1 cellular context compared by ENCODE assay signal in the genomic region with DNA sequence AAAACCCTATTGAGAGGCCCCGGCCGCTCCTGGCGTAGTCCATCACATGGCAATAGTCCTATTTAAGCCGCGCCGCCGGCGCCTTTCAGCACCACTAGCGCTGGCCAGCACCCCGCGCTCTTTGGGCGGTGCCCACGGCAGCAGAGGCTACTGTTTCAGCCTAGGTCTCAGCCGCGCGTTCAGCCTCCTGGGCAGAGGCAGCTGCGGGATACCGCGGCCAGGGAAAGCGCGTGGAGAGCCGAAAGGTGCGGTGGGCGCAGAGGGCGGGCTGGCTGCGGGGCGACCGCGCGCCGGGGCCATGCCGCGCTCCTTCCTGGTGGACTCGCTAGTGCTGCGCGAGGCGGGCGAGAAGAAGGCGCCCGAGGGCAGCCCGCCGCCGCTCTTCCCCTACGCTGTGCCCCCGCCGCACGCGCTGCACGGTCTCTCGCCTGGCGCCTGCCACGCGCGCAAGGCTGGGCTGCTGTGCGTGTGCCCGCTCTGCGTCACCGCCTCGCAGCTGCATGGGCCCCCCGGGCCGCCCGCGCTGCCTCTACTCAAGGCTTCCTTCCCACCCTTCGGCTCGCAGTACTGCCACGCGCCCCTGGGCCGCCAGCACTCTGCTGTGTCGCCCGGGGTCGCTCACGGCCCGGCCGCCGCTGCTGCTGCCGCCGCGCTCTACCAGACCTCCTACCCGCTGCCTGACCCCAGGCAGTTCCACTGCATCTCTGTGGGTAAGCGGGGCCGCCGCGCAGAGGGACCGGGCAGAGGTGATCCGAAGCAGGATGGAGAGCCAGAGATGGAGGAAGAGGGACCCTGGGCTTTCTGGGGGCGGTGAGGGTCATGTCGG.
A peak's percentile ranks its signal among the peaks of the same experiment; 100 is the strongest.
TF ChIP-seq lines count a peak whose summit lies in the region.

A gene (plus strand): TSS at position 91 of the 826 bp plus-strand sequence. CDS start 208 bp downstream, at position 299.

TF ChIP-seq in HepG2, 621 proteins besides CTCF, POLR2A, EP300 and RAD21 (continued from another document and continues in another):
- TF ChIP-seq KDM2A (CRISPR knock-in tag; IDR thresholded peaks at IDR 0.05; ENCODE audit: borderline replicate concordance, low read depth): peak; percentile 42; the same call in 1 of the 2 replicates
- no peak for TF ChIP-seq REPIN1 (CRISPR knock-in tag; IDR thresholded peaks at IDR 0.05; ENCODE audit: borderline replicate concordance, low read depth)
- no peak for TF ChIP-seq HMG20B (CRISPR knock-in tag; conservative IDR thresholded peaks at IDR 0.05)
- no peak for TF ChIP-seq NBN (conservative IDR thresholded peaks at IDR 0.05)
- TF ChIP-seq ZNF329 (CRISPR knock-in tag; IDR thresholded peaks at IDR 0.05; ENCODE audit: low read depth): no peak
- no peak for TF ChIP-seq TBX2 (CRISPR knock-in tag; IDR thresholded peaks at IDR 0.05; ENCODE audit: borderline replicate concordance)
- no peak for TF ChIP-seq NONO (IDR thresholded peaks at IDR 0.05)
- no peak for TF ChIP-seq NONO (CRISPR knock-in tag; conservative IDR thresholded peaks at IDR 0.05)
- no peak for TF ChIP-seq ZNF510 (CRISPR knock-in tag; IDR thresholded peaks at IDR 0.05; ENCODE audit: low read depth)
- TF ChIP-seq SP2 (CRISPR knock-in tag; IDR thresholded peaks at IDR 0.05): no peak
- TF ChIP-seq KDM6A (CRISPR knock-in tag; IDR thresholded peaks at IDR 0.05; ENCODE audit: low read depth): no peak
- no peak for TF ChIP-seq ZNF383 (CRISPR knock-in tag; IDR thresholded peaks at IDR 0.05; ENCODE audit: borderline replicate concordance)
- no peak for TF ChIP-seq ZNF782 (CRISPR knock-in tag; IDR thresholded peaks at IDR 0.05; ENCODE audit: borderline replicate concordance)
- TF ChIP-seq, protein P1, sequence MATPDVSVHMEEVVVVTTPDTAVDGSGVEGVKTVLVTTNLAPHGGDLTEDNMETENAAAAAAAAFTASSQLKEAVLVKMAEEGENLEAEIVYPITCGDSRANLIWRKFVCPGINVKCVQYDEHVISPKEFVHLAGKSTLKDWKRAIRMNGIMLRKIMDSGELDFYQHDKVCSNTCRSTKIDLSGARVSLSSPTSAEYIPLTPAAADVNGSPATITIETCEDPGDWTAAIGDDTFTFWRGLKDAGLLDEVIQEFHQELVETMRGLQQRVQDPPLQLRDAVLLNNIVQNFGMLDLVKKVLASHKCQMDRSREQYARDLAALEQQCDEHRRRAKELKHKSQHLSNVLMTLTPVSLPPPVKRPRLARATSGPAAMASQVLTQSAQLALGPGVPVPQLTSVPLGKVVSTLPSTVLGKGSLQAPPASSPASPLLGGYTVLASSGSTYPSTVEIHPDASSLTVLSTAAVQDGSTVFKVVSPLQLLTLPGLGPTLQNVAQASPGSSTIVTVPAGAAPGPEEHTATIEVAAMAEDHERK (CRISPR knock-in tag; IDR thresholded peaks at IDR 0.05; ENCODE audit: low read depth): peak; percentile 27; the same call in 1 of the 2 replicates
- TF ChIP-seq, protein P2, sequence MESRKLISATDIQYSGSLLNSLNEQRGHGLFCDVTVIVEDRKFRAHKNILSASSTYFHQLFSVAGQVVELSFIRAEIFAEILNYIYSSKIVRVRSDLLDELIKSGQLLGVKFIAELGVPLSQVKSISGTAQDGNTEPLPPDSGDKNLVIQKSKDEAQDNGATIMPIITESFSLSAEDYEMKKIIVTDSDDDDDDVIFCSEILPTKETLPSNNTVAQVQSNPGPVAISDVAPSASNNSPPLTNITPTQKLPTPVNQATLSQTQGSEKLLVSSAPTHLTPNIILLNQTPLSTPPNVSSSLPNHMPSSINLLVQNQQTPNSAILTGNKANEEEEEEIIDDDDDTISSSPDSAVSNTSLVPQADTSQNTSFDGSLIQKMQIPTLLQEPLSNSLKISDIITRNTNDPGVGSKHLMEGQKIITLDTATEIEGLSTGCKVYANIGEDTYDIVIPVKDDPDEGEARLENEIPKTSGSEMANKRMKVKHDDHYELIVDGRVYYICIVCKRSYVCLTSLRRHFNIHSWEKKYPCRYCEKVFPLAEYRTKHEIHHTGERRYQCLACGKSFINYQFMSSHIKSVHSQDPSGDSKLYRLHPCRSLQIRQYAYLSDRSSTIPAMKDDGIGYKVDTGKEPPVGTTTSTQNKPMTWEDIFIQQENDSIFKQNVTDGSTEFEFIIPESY (CRISPR knock-in tag; IDR thresholded peaks at IDR 0.05): peak; percentile 88
- no peak for TF ChIP-seq CAMTA2 (CRISPR knock-in tag; IDR thresholded peaks at IDR 0.05; ENCODE audit: borderline replicate concordance)
- no peak for TF ChIP-seq MBNL3 (CRISPR knock-in tag; conservative IDR thresholded peaks at IDR 0.05)
- TF ChIP-seq HNF4A (CRISPR knock-in tag; IDR thresholded peaks at IDR 0.05): no peak
- no peak for TF ChIP-seq SMYD3 (CRISPR knock-in tag; IDR thresholded peaks at IDR 0.05)
- TF ChIP-seq CBFB (CRISPR knock-in tag; IDR thresholded peaks at IDR 0.05): no peak
- TF ChIP-seq, protein P3, sequence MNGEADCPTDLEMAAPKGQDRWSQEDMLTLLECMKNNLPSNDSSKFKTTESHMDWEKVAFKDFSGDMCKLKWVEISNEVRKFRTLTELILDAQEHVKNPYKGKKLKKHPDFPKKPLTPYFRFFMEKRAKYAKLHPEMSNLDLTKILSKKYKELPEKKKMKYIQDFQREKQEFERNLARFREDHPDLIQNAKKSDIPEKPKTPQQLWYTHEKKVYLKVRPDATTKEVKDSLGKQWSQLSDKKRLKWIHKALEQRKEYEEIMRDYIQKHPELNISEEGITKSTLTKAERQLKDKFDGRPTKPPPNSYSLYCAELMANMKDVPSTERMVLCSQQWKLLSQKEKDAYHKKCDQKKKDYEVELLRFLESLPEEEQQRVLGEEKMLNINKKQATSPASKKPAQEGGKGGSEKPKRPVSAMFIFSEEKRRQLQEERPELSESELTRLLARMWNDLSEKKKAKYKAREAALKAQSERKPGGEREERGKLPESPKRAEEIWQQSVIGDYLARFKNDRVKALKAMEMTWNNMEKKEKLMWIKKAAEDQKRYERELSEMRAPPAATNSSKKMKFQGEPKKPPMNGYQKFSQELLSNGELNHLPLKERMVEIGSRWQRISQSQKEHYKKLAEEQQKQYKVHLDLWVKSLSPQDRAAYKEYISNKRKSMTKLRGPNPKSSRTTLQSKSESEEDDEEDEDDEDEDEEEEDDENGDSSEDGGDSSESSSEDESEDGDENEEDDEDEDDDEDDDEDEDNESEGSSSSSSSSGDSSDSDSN (CRISPR knock-in tag; IDR thresholded peaks at IDR 0.05): no peak
- TF ChIP-seq ZC3H4 (CRISPR knock-in tag; IDR thresholded peaks at IDR 0.05; ENCODE audit: borderline replicate concordance): no peak
- TF ChIP-seq, protein P4, sequence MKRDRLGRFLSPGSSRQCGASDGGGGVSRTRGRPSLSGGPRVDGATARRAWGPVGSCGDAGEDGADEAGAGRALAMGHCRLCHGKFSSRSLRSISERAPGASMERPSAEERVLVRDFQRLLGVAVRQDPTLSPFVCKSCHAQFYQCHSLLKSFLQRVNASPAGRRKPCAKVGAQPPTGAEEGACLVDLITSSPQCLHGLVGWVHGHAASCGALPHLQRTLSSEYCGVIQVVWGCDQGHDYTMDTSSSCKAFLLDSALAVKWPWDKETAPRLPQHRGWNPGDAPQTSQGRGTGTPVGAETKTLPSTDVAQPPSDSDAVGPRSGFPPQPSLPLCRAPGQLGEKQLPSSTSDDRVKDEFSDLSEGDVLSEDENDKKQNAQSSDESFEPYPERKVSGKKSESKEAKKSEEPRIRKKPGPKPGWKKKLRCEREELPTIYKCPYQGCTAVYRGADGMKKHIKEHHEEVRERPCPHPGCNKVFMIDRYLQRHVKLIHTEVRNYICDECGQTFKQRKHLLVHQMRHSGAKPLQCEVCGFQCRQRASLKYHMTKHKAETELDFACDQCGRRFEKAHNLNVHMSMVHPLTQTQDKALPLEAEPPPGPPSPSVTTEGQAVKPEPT (CRISPR knock-in tag; IDR thresholded peaks at IDR 0.05; ENCODE audit: low read depth): no peak
- TF ChIP-seq PCBP1 (IDR thresholded peaks at IDR 0.05; ENCODE audit: borderline replicate concordance, low read depth, low read length): no peak
- no peak for TF ChIP-seq SRSF9 (IDR thresholded peaks at IDR 0.05; ENCODE audit: borderline replicate concordance, insufficient read depth, low read depth, low read length, poor library complexity, severe bottlenecking)
- TF ChIP-seq NFE2L1 (CRISPR knock-in tag; IDR thresholded peaks at IDR 0.05; ENCODE audit: borderline replicate concordance): no peak
- no peak for TF ChIP-seq ZNF207 (IDR thresholded peaks at IDR 0.05; ENCODE audit: borderline replicate concordance)
- TF ChIP-seq, protein P5, sequence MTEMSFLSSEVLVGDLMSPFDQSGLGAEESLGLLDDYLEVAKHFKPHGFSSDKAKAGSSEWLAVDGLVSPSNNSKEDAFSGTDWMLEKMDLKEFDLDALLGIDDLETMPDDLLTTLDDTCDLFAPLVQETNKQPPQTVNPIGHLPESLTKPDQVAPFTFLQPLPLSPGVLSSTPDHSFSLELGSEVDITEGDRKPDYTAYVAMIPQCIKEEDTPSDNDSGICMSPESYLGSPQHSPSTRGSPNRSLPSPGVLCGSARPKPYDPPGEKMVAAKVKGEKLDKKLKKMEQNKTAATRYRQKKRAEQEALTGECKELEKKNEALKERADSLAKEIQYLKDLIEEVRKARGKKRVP (CRISPR knock-in tag; IDR thresholded peaks at IDR 0.05): no peak
- TF ChIP-seq, protein P6, sequence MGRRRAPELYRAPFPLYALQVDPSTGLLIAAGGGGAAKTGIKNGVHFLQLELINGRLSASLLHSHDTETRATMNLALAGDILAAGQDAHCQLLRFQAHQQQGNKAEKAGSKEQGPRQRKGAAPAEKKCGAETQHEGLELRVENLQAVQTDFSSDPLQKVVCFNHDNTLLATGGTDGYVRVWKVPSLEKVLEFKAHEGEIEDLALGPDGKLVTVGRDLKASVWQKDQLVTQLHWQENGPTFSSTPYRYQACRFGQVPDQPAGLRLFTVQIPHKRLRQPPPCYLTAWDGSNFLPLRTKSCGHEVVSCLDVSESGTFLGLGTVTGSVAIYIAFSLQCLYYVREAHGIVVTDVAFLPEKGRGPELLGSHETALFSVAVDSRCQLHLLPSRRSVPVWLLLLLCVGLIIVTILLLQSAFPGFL (CRISPR knock-in tag; IDR thresholded peaks at IDR 0.05): no peak
- no peak for TF ChIP-seq ZNF558 (CRISPR knock-in tag; IDR thresholded peaks at IDR 0.05; ENCODE audit: borderline replicate concordance)
- TF ChIP-seq, protein P7, sequence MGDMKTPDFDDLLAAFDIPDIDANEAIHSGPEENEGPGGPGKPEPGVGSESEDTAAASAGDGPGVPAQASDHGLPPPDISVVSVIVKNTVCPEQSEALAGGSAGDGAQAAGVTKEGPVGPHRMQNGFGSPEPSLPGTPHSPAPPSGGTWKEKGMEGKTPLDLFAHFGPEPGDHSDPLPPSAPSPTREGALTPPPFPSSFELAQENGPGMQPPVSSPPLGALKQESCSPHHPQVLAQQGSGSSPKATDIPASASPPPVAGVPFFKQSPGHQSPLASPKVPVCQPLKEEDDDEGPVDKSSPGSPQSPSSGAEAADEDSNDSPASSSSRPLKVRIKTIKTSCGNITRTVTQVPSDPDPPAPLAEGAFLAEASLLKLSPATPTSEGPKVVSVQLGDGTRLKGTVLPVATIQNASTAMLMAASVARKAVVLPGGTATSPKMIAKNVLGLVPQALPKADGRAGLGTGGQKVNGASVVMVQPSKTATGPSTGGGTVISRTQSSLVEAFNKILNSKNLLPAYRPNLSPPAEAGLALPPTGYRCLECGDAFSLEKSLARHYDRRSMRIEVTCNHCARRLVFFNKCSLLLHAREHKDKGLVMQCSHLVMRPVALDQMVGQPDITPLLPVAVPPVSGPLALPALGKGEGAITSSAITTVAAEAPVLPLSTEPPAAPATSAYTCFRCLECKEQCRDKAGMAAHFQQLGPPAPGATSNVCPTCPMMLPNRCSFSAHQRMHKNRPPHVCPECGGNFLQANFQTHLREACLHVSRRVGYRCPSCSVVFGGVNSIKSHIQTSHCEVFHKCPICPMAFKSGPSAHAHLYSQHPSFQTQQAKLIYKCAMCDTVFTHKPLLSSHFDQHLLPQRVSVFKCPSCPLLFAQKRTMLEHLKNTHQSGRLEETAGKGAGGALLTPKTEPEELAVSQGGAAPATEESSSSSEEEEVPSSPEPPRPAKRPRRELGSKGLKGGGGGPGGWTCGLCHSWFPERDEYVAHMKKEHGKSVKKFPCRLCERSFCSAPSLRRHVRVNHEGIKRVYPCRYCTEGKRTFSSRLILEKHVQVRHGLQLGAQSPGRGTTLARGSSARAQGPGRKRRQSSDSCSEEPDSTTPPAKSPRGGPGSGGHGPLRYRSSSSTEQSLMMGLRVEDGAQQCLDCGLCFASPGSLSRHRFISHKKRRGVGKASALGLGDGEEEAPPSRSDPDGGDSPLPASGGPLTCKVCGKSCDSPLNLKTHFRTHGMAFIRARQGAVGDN (CRISPR knock-in tag; IDR thresholded peaks at IDR 0.05): peak; percentile 27; the same call in 1 of the 2 replicates
- no peak for TF ChIP-seq HIVEP1 (CRISPR knock-in tag; IDR thresholded peaks at IDR 0.05)
- TF ChIP-seq GATAD2A (CRISPR knock-in tag; IDR thresholded peaks at IDR 0.05): no peak
- TF ChIP-seq, protein P8, sequence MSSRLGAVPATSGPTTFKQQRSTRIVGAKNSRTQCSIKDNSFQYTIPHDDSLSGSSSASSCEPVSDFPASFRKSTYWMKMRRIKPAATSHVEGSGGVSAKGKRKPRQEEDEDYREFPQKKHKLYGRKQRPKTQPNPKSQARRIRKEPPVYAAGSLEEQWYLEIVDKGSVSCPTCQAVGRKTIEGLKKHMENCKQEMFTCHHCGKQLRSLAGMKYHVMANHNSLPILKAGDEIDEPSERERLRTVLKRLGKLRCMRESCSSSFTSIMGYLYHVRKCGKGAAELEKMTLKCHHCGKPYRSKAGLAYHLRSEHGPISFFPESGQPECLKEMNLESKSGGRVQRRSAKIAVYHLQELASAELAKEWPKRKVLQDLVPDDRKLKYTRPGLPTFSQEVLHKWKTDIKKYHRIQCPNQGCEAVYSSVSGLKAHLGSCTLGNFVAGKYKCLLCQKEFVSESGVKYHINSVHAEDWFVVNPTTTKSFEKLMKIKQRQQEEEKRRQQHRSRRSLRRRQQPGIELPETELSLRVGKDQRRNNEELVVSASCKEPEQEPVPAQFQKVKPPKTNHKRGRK (CRISPR knock-in tag; IDR thresholded peaks at IDR 0.05): no peak
- TF ChIP-seq, protein P9, sequence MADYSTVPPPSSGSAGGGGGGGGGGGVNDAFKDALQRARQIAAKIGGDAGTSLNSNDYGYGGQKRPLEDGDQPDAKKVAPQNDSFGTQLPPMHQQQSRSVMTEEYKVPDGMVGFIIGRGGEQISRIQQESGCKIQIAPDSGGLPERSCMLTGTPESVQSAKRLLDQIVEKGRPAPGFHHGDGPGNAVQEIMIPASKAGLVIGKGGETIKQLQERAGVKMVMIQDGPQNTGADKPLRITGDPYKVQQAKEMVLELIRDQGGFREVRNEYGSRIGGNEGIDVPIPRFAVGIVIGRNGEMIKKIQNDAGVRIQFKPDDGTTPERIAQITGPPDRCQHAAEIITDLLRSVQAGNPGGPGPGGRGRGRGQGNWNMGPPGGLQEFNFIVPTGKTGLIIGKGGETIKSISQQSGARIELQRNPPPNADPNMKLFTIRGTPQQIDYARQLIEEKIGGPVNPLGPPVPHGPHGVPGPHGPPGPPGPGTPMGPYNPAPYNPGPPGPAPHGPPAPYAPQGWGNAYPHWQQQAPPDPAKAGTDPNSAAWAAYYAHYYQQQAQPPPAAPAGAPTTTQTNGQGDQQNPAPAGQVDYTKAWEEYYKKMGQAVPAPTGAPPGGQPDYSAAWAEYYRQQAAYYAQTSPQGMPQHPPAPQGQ (CRISPR knock-in tag; IDR thresholded peaks at IDR 0.05; ENCODE audit: borderline replicate concordance): no peak
- TF ChIP-seq, protein P10, sequence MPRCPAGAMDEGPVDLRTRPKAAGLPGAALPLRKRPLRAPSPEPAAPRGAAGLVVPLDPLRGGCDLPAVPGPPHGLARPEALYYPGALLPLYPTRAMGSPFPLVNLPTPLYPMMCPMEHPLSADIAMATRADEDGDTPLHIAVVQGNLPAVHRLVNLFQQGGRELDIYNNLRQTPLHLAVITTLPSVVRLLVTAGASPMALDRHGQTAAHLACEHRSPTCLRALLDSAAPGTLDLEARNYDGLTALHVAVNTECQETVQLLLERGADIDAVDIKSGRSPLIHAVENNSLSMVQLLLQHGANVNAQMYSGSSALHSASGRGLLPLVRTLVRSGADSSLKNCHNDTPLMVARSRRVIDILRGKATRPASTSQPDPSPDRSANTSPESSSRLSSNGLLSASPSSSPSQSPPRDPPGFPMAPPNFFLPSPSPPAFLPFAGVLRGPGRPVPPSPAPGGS (CRISPR knock-in tag; IDR thresholded peaks at IDR 0.05): no peak
- no peak for TF ChIP-seq SYNCRIP (IDR thresholded peaks at IDR 0.05; ENCODE audit: insufficient read depth, low read depth, low read length)
- TF ChIP-seq WIZ (CRISPR knock-in tag; IDR thresholded peaks at IDR 0.05): peak; percentile 92
